In genomic region chr12:120235369-120236123, GRCh38 we compare ENCODE assay signal across 8 cellular contexts. TPM values are rescaled to one million over a fixed set of nuclear protein-coding genes. Genes with fewer than 3 reads are reported as not detected.
DNase-seq lines count a peak whose midpoint lies in the region; ATAC-seq and TF ChIP-seq lines count a peak whose summit lies in the region.

No MANE protein-coding gene starts in this region.

- H3K36me3 ChIP-seq in tibial artery = no peaks in the 10 kb centered on the region

- peak overlapping the region; percentile 48 for H3K27ac Mint-ChIP-seq in activated CD4-positive, alpha-beta T cell treated with anti-CD3 and anti-CD28 coated beads for 36 hours

- peaks cover 85% of the 10 kb centered on the region for H3K4me1 Mint-ChIP-seq in activated CD4-positive, alpha-beta T cell treated with anti-CD3 and anti-CD28 coated beads for 36 hours

- H3K4me3 Mint-ChIP-seq in activated CD4-positive, alpha-beta T cell treated with anti-CD3 and anti-CD28 coated beads for 36 hours = no peak overlapping the region

- H3K27me3 Mint-ChIP-seq in activated CD4-positive, alpha-beta T cell treated with anti-CD3 and anti-CD28 coated beads for 36 hours = no peaks in the 10 kb centered on the region

- CTCF ChIA-PET in activated CD4-positive, alpha-beta T cell treated with anti-CD3 and anti-CD28 coated beads for 36 hours (lab: Charles Lee) = interaction anchor here (0.9 to 9.9 kb wide), 10 partner anchors 7 to 55 kb away, joined by 3 to 69 read pairs (median 6); no protein-coding TSS in a partner anchor

- H3K9me3 ChIP-seq in tibial artery = no peaks in the 10 kb centered on the region

- in situ Hi-C loops in astrocyte of the spinal cord (cut with HindIII; ENCODE audit: low sequenced_read_pairs) = no loop called here

- no peak for DNase-seq in activated CD4-positive, alpha-beta T cell treated with anti-CD3 and anti-CD28 coated beads for 36 hours
- no peak for DNase-seq in activated CD4-positive, alpha-beta T cell treated with anti-CD3 and anti-CD28 coated beads, Interleukin-2, amount 50 U/mL, for 4 hours
- DNase-seq in astrocyte of the spinal cord (ENCODE audit: low read depth, low spot score) (no peak), tibial artery (no peak), medulla oblongata (ENCODE audit: extremely low spot score) (no peak), globus pallidus (ENCODE audit: low spot score) (no peak), NCI-H1930 (lab: John Stamatoyannopoulos, UW) (no peak)

- no peaks in the 10 kb centered on the region for H3K36me3 Mint-ChIP-seq in activated CD4-positive, alpha-beta T cell treated with anti-CD3 and anti-CD28 coated beads for 36 hours (ENCODE audit: low read depth)

- TF ChIP-seq CTCF in astrocyte of the spinal cord (IDR thresholded peaks at IDR 0.05; ENCODE audit: low read depth, low read length) = peak; percentile 54
- TF ChIP-seq CTCF in tibial artery (IDR thresholded peaks at IDR 0.05) = no peak

- no peak for ATAC-seq in activated CD4-positive, alpha-beta T cell treated with anti-CD3 and anti-CD28 coated beads for 36 hours

- POLR2A ChIA-PET in activated CD4-positive, alpha-beta T cell treated with anti-CD3 and anti-CD28 coated beads for 36 hours (lab: Charles Lee) = interaction anchor here (0.5 to 5.8 kb wide), 3 partner anchors 26 to 56 kb away, joined by 3 to 47 read pairs (median 7); partner anchors contain the start of genes RNU4-1 and RNU4-2

- H3K9me3 Mint-ChIP-seq in activated CD4-positive, alpha-beta T cell treated with anti-CD3 and anti-CD28 coated beads for 36 hours (ENCODE audit: low read depth) = no peaks in the 10 kb centered on the region

- no peaks in the 10 kb centered on the region for H3K27me3 ChIP-seq in layer of hippocampus (ENCODE audit: control insufficient read depth, insufficient read depth, low read length)
- no peaks in the 10 kb centered on the region for H3K27me3 ChIP-seq in tibial artery

- H3K4me3 ChIP-seq in astrocyte of the spinal cord (ENCODE audit: low read depth, low read length) (no peak overlapping the region), tibial artery (no peak overlapping the region)

- H3K4me1 ChIP-seq in tibial artery = peaks cover 11 to 90% (median 69%) of the 10 kb centered on the region in 4 donors

- intact Hi-C loops in activated CD4-positive, alpha-beta T cell treated with anti-CD3 and anti-CD28 coated beads for 36 hours (cut with DNase I, micrococcal nuclease) = no loop called here
- intact Hi-C loops in tibial artery (cut with DNase I; ENCODE audit: low total_unique reads) = no loop called here

- peak overlapping the region; percentile 75 for H3K27ac ChIP-seq in layer of hippocampus (ENCODE audit: low read depth, low read length)
- H3K27ac ChIP-seq in tibial artery = peak overlapping the region; percentile 73 to 90

RNA-seq across cellular contexts. Expression of gene PXN, which starts 30.0 kb away (rescaled TPM):
- total RNA-seq in activated CD4-positive, alpha-beta T cell treated with anti-CD3 and anti-CD28 coated beads for 36 hours = 100 to 1,000 TPM in 1 of 2 experiments, 10 to 100 TPM in 1; 74.5 to 104 TPM

RNA-seq across cellular contexts. Expression of gene RPLP0, which starts 34.6 kb away (rescaled TPM):
- total RNA-seq in activated CD4-positive, alpha-beta T cell treated with anti-CD3 and anti-CD28 coated beads for 36 hours = 1,000 to 10,000 TPM; 3,424 to 4,221 TPM

RNA-seq across cellular contexts. Expression of gene GCN1, which starts 41.0 kb away (rescaled TPM):
- total RNA-seq in activated CD4-positive, alpha-beta T cell treated with anti-CD3 and anti-CD28 coated beads for 36 hours = 100 to 1,000 TPM; 125 to 139 TPM

RNA-seq across cellular contexts. Expression of gene RNU4-2, which starts 56.2 kb away (rescaled TPM):
- total RNA-seq in activated CD4-positive, alpha-beta T cell treated with anti-CD3 and anti-CD28 coated beads for 36 hours = 1,000 to 10,000 TPM in 1 of 2 experiments, 100 to 1,000 TPM in 1; 385 to 1,689 TPM

RNA-seq across cellular contexts. Expression of gene RNU4-1, which starts 57.5 kb away (rescaled TPM):
- total RNA-seq in activated CD4-positive, alpha-beta T cell treated with anti-CD3 and anti-CD28 coated beads for 36 hours = 1,000 to 10,000 TPM in 1 of 2 experiments, 100 to 1,000 TPM in 1; 323 to 1,150 TPM
